9 cellular contexts compared by ENCODE assay signal in genomic region chr12:6215932-6216494, GRCh38. TPM values are rescaled to one million over a fixed set of nuclear protein-coding genes. Genes with fewer than 3 reads are reported as not detected.
A peak's percentile ranks its signal among the peaks of the same experiment; 100 is the strongest.
DNase-seq lines count a peak whose midpoint lies in the region; ATAC-seq and TF ChIP-seq lines count a peak whose summit lies in the region.
"Had no signal": no experiment of that assay in that cellular context is flagged by ENCODE, and none has a peak within 500 bp of the region (broad histone marks: within the 10 kb centered on the region; RNA-seq: fewer than 3 reads in every experiment).

No MANE protein-coding gene starts in this region.

- CTCF ChIA-PET in AG04449 (lab: Yijun Ruan, JAX), result interaction anchor here (2.8 to 13.2 kb wide), 3 partner anchors 18 to 69 kb away, joined by 11 to 207 read pairs (median 56); partner anchors contain the start of gene CD9
- CTCF ChIA-PET in activated CD8-positive, alpha-beta T cell treated with anti-CD3 and anti-CD28 coated beads for 36 hours (lab: Charles Lee), result interaction anchor here (0.8 kb wide), 1 partner anchor 21 kb away, joined by 5 read pairs; no protein-coding TSS in a partner anchor

- peak; percentile 75 for DNase-seq in AG04449 (ENCODE audit: low read depth, low spot score)
- DNase-seq in MG63, result peak; percentile 98
- no peak for DNase-seq in chondrocyte (ENCODE audit: low spot score)
- DNase-seq in lung microvascular endothelial cell (ENCODE audit: low read depth in 2 of 2), result peak; percentile 61 to 91
- DNase-seq in upper lobe of right lung, result peak; percentile 93
- DNase-seq in OCI-M2 (lab: John Stamatoyannopoulos, UW; ENCODE audit: unreplicated experiment), result no peak
- no peak for DNase-seq in activated CD8-positive, alpha-beta T cell treated with anti-CD3 and anti-CD28 coated beads for 36 hours

- no peaks in the 10 kb centered on the region for H3K27me3 Mint-ChIP-seq in chondrocyte (ENCODE audit: low read depth)
- no peaks in the 10 kb centered on the region for H3K27me3 Mint-ChIP-seq in activated CD8-positive, alpha-beta T cell treated with anti-CD3 and anti-CD28 coated beads for 36 hours

- peak; percentile 93 for ATAC-seq in upper lobe of right lung
- no peak for ATAC-seq in GM19395 (IDR thresholded peaks at IDR 0.05; ENCODE audit: unreplicated experiment)
- no peak for ATAC-seq in activated CD8-positive, alpha-beta T cell treated with anti-CD3 and anti-CD28 coated beads for 36 hours

- H3K27me3 ChIP-seq in MG63, result no peaks in the 10 kb centered on the region
- no peaks in the 10 kb centered on the region for H3K27me3 ChIP-seq in upper lobe of right lung

- peak overlapping the region; percentile 88 for H3K27ac ChIP-seq in upper lobe of right lung

- TF ChIP-seq CTCF in AG04449 (IDR thresholded peaks at IDR 0.05; ENCODE audit: insufficient read depth, low read length, missing control alignments) (no peak), chondrocyte (IDR thresholded peaks at IDR 0.05) (no peak), upper lobe of right lung (IDR thresholded peaks at IDR 0.05) (no peak)
- no peak for TF ChIP-seq CTCF in activated CD8-positive, alpha-beta T cell treated with anti-CD3 and anti-CD28 coated beads for 36 hours (IDR thresholded peaks at IDR 0.05)

- H3K4me1 Mint-ChIP-seq in chondrocyte (ENCODE audit: low read depth), result peaks cover 65% of the 10 kb centered on the region
- peaks cover 29% of the 10 kb centered on the region for H3K4me1 Mint-ChIP-seq in activated CD8-positive, alpha-beta T cell treated with anti-CD3 and anti-CD28 coated beads for 36 hours (ENCODE audit: low read depth)

- no peaks in the 10 kb centered on the region for H3K9me3 Mint-ChIP-seq in chondrocyte (ENCODE audit: low read depth)
- no peaks in the 10 kb centered on the region for H3K9me3 Mint-ChIP-seq in activated CD8-positive, alpha-beta T cell treated with anti-CD3 and anti-CD28 coated beads for 36 hours
- H3K9me3 Mint-ChIP-seq: activated naive CD4-positive, alpha-beta T cell treated with anti-CD3 and anti-CD28 coated beads, Interleukin-2, amount 50 U/mL, for 72 hours had no signal

- intact Hi-C loops in upper lobe of right lung (cut with DNase I), result no loop called here
- intact Hi-C loops in activated CD8-positive, alpha-beta T cell treated with anti-CD3 and anti-CD28 coated beads for 36 hours (cut with micrococcal nuclease), result no loop called here

- peak overlapping the region; percentile 99 for H3K27ac Mint-ChIP-seq in chondrocyte (ENCODE audit: unreplicated experiment)
- H3K27ac Mint-ChIP-seq in activated CD8-positive, alpha-beta T cell treated with anti-CD3 and anti-CD28 coated beads for 36 hours, result no peak overlapping the region

- no peaks in the 10 kb centered on the region for H3K36me3 Mint-ChIP-seq in chondrocyte (ENCODE audit: low read depth)
- H3K36me3 Mint-ChIP-seq in activated CD8-positive, alpha-beta T cell treated with anti-CD3 and anti-CD28 coated beads for 36 hours (ENCODE audit: low read depth), result no peaks in the 10 kb centered on the region
- H3K36me3 Mint-ChIP-seq: activated naive CD4-positive, alpha-beta T cell treated with anti-CD3 and anti-CD28 coated beads, Interleukin-2, amount 50 U/mL, for 72 hours had no signal

- H3K36me3 ChIP-seq in MG63 (peaks cover 23% of the 10 kb centered on the region), upper lobe of right lung (peaks cover 17% of the 10 kb centered on the region)

- H3K4me3 Mint-ChIP-seq in chondrocyte (ENCODE audit: unreplicated experiment), result no peak overlapping the region
- H3K4me3 Mint-ChIP-seq in activated CD8-positive, alpha-beta T cell treated with anti-CD3 and anti-CD28 coated beads for 36 hours, result no peak overlapping the region

- H3K9me3 ChIP-seq in MG63 (no peaks in the 10 kb centered on the region), upper lobe of right lung (no peaks in the 10 kb centered on the region)

- H3K4me3 ChIP-seq in AG04449 (ENCODE audit: low read depth, low read length) (no peak overlapping the region), MG63 (no peak overlapping the region), upper lobe of right lung (no peak overlapping the region)

- POLR2A ChIA-PET in AG04449 (lab: Yijun Ruan, JAX), result no interaction called here
- POLR2A ChIA-PET in activated CD8-positive, alpha-beta T cell treated with anti-CD3 and anti-CD28 coated beads for 36 hours (lab: Charles Lee), result no interaction called here

- H3K4me1 ChIP-seq in upper lobe of right lung, result peaks cover 64% of the 10 kb centered on the region

RNA-seq across cellular contexts. Expression of gene CD9, which starts 15.8 kb away (rescaled TPM):
- 95.5 and 98.2 TPM in 2 replicates for total RNA-seq in MG63 (2014; rRNA removed; shearing (Covaris generic); ENCODE audit: low replicate concordance)
- total RNA-seq in chondrocyte (54.7 to 62.1 TPM (median 60.7 TPM) in 3 replicates), lung microvascular endothelial cell (799 and 1,196 TPM in 2 replicates), upper lobe of right lung (445 TPM)
- total RNA-seq in activated CD8-positive, alpha-beta T cell treated with anti-CD3 and anti-CD28 coated beads for 36 hours, result 1 to 10 TPM; 9.1 to 9.2 TPM

Comparison
In these comparisons a context has a peak if more than half of its experiments do, and no peak if none do; other contexts are left out.
1. DNase-seq: peak in AG04449 (single experiment), MG63 (single experiment), lung microvascular endothelial cell (2 of 2) and upper lobe of right lung (single experiment); none in chondrocyte (single experiment), OCI-M2 (single experiment) and activated CD8-positive, alpha-beta T cell treated with anti-CD3 and anti-CD28 coated beads for 36 hours (single experiment).